19 cellular contexts compared by ENCODE assay signal in the genomic region with DNA sequence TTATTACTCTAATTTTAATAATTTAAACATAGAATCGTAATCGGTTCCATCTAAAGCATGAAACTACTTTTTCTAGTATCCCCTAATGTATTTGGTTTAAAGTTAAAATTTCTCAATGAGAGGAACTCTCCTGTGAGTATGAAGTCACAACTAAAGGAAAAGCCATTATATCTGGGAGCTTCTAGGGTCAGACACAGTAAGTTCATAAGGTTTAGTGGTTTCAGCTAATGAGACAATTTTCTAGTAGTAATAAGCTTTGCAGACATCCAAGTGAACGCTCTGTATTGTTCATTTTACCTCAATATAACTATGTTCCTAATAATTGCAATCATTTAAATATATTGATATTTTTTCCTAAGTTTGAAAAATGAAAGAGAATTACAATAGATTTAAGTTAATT.
A peak's percentile ranks its signal among the peaks of the same experiment; 100 is the strongest.
DNase-seq lines count a peak whose midpoint lies in the region; ATAC-seq, FAIRE-seq and TF ChIP-seq lines count a peak whose summit lies in the region.
"Had no signal": no experiment of that assay in that cellular context is flagged by ENCODE, and none has a peak within 500 bp of the region (broad histone marks: within the 10 kb centered on the region; RNA-seq: fewer than 3 reads in every experiment).

No MANE protein-coding gene starts in this region.

- no peaks in the 10 kb centered on the region for H4K20me1 ChIP-seq in Karpas-422 (ENCODE audit: insufficient read depth, low read depth, low read length)
- H4K20me1 ChIP-seq in mammary epithelial cell (ENCODE audit: insufficient read depth, low read length), result no peaks in the 10 kb centered on the region

- no peak for DNase-seq in Karpas-422
- DNase-seq in RWPE2 (ENCODE audit: low spot score), result no peak
- no peak for DNase-seq in mammary epithelial cell
- DNase-seq in cortex of kidney (lab: John Stamatoyannopoulos, UW), result no peak
- no peak for DNase-seq in NCI-H2227 (lab: John Stamatoyannopoulos, UW; ENCODE audit: unreplicated experiment)
- DNase-seq in small intestine, result no peak
- DNase-seq: CD4-positive, CD25-positive, alpha-beta regulatory T cell; DMS79; NCI-H1436; NCI-H2081; NCI-H526 treated with DMSO at 0.1 percent for 48 hours; NK-92 treated with Interleukin-12 subunit alpha and Interleukin-12 subunit beta, amount 100 ng/mL, for 24 hours; Peyer's patch; SIG-M5 had no signal

- dilution Hi-C loops in mammary epithelial cell (cut with HindIII; ENCODE audit: low sequenced_read_pairs), result no loop called here

- no TSS peak for BruUV-seq in mammary epithelial cell (replicated peaks; lab: Mats Ljungman, UMichigan)

- H3K27me3 ChIP-seq in ACC112 (ENCODE audit: insufficient read depth, low read length) (no peaks in the 10 kb centered on the region), Karpas-422 (ENCODE audit: low read length) (no peaks in the 10 kb centered on the region), RWPE2 (ENCODE audit: insufficient read depth, poor library complexity, severe bottlenecking) (no peaks in the 10 kb centered on the region), mammary epithelial cell (ENCODE audit: insufficient read depth, low read length) (no peaks in the 10 kb centered on the region), small intestine (ENCODE audit: control insufficient read depth in 2 of 2, insufficient read depth in 2 of 2, low read length in 2 of 2) (no peaks in the 10 kb centered on the region)
- H3K27me3 ChIP-seq: Peyer's patch had no signal

- H3K4me3 ChIP-seq in ACC112 (ENCODE audit: low read depth, low read length) (peak overlapping the region; percentile 82), Karpas-422 (ENCODE audit: low read length) (no peak overlapping the region), RWPE2 (ENCODE audit: severe bottlenecking) (peak overlapping the region; percentile 35), mammary epithelial cell (replicated peaks in 1 of 3; ENCODE audit: insufficient read depth in 1 of 3, low read depth in 2 of 3, low read length in 3 of 3) (peak overlapping the region in 2 of 3 experiments; percentile 53 to 84), small intestine (ENCODE audit: low read depth in 1 of 2, low read length in 2 of 2) (no peak overlapping the region)
- H3K4me3 ChIP-seq: K562, Peyer's patch had no signal

- no peak overlapping the region for H3K9ac ChIP-seq in Karpas-422 (ENCODE audit: low read length)
- H3K9ac ChIP-seq in mammary epithelial cell (ENCODE audit: insufficient read depth, low read length), result no peak overlapping the region

- H3K36me3 ChIP-seq in ACC112 (ENCODE audit: insufficient read depth, low read length), result no peaks in the 10 kb centered on the region
- H3K36me3 ChIP-seq in Karpas-422 (ENCODE audit: insufficient read depth, low read length), result no peaks in the 10 kb centered on the region
- no peaks in the 10 kb centered on the region for H3K36me3 ChIP-seq in RWPE2 (ENCODE audit: low read depth)
- H3K36me3 ChIP-seq in mammary epithelial cell (ENCODE audit: insufficient read depth, low read length), result no peaks in the 10 kb centered on the region
- no peaks in the 10 kb centered on the region for H3K36me3 ChIP-seq in small intestine (ENCODE audit: control insufficient read depth in 2 of 2, insufficient read depth in 2 of 2, low read length in 2 of 2)
- H3K36me3 ChIP-seq: Peyer's patch had no signal

- H3K9me3 ChIP-seq in Karpas-422 (ENCODE audit: low read length) (no peaks in the 10 kb centered on the region; the same call in 1 of the 2 replicates), RWPE2 (ENCODE audit: severe bottlenecking) (no peaks in the 10 kb centered on the region), mammary epithelial cell (replicated peaks; ENCODE audit: insufficient read depth, low read length) (no peaks in the 10 kb centered on the region), small intestine (ENCODE audit: control insufficient read depth, low read depth) (no peaks in the 10 kb centered on the region)

- CTCF ChIA-PET in mammary epithelial cell (lab: Charles Lee; ENCODE audit: low non-redundant PET), result no interaction called here

- H3K4me1 ChIP-seq in ACC112 (ENCODE audit: control insufficient read depth, insufficient read depth, low read length, unreplicated experiment) (no peaks in the 10 kb centered on the region), Karpas-422 (ENCODE audit: low read length) (peaks cover 4% of the 10 kb centered on the region; the same call in 1 of the 2 replicates), RWPE2 (ENCODE audit: insufficient read depth, poor library complexity, severe bottlenecking) (peaks cover 11% of the 10 kb centered on the region), mammary epithelial cell (ENCODE audit: insufficient read depth, low read length) (no peaks in the 10 kb centered on the region), small intestine (ENCODE audit: control insufficient read depth in 2 of 2, insufficient read depth in 1 of 2, low read depth in 1 of 2, low read length in 1 of 2) (no peaks in the 10 kb centered on the region)
- H3K4me1 ChIP-seq: Peyer's patch had no signal

- H3K79me2 ChIP-seq in ACC112 (ENCODE audit: control insufficient read depth, insufficient read depth, low read length, unreplicated experiment) (no peaks in the 10 kb centered on the region), Karpas-422 (ENCODE audit: low read length) (no peaks in the 10 kb centered on the region), mammary epithelial cell (ENCODE audit: insufficient read depth, low read length) (no peaks in the 10 kb centered on the region)

- intact Hi-C loops in mammary epithelial cell (cut with micrococcal nuclease), result no loop called here

- H3K27ac ChIP-seq in ACC112 (ENCODE audit: low read depth, low read length), result peak overlapping the region; percentile 25
- no peak overlapping the region for H3K27ac ChIP-seq in Karpas-422 (ENCODE audit: low read length)
- H3K27ac ChIP-seq in RWPE2 (ENCODE audit: poor library complexity, severe bottlenecking), result peak overlapping the region; percentile 48
- no peak overlapping the region for H3K27ac ChIP-seq in mammary epithelial cell (ENCODE audit: insufficient read depth, low read depth, low read length)
- H3K27ac ChIP-seq in small intestine (ENCODE audit: low read depth in 1 of 2, low read length in 1 of 2), result no peak overlapping the region
- H3K27ac ChIP-seq: Peyer's patch had no signal

- ATAC-seq in RWPE2 (ENCODE audit: low read depth) (peak; percentile 65), GM19328 (IDR thresholded peaks at IDR 0.05; ENCODE audit: unreplicated experiment) (no peak)
- ATAC-seq: HCT116, K562 had no signal

- in situ Hi-C loops in mammary epithelial cell (cut with MboI; ENCODE audit: low sequenced_read_pairs in 2 of 2), result no loop called here

- WGBS in mammary epithelial cell (ENCODE audit: low coverage, missing lambda C conversion rate), result 100% methylated on average over 3 of the region's 3 CpGs
- WGBS in small intestine, 3 donors, result 68 to 82% (median 81%) methylated on average over 3 of the region's 3 CpGs

- no peak for TF ChIP-seq CTCF in RWPE2 (IDR thresholded peaks at IDR 0.05; ENCODE audit: poor library complexity, severe bottlenecking)
- TF ChIP-seq CTCF in mammary epithelial cell (conservative IDR thresholded peaks at IDR 0.05 in 1 of 2, IDR thresholded peaks at IDR 0.05 in 1 of 2; ENCODE audit: extremely low read depth in 1 of 2, insufficient read depth in 1 of 2, low read depth in 1 of 2, low read length in 2 of 2), result no peak

- H2AFZ ChIP-seq in ACC112 (ENCODE audit: low read length, unreplicated experiment) (peak overlapping the region; percentile 60), Karpas-422 (ENCODE audit: low read length) (peak overlapping the region; percentile 91; the same call in 1 of the 2 replicates), mammary epithelial cell (ENCODE audit: low read depth, low read length) (peak overlapping the region; percentile 39)

- FAIRE-seq in small intestine (lab: Jason Lieb, UNC), result no peak
- FAIRE-seq: GM12891, K562 had no signal

- H3K4me2 ChIP-seq in Karpas-422 (ENCODE audit: low read depth, low read length, poor library complexity, severe bottlenecking) (peak overlapping the region; percentile 32), mammary epithelial cell (ENCODE audit: insufficient read depth, low read depth, low read length) (peak overlapping the region; percentile 78)

- H3K9me2 ChIP-seq in Karpas-422 (replicated peaks; ENCODE audit: insufficient read depth, low read length), result no peaks in the 10 kb centered on the region

Comparison
In these comparisons a context has a peak if more than half of its experiments do, and no peak if none do; other contexts are left out.
1. H2AFZ ChIP-seq: peak in every context shown above with its lines; median percentile 91 in Karpas-422; 60 in ACC112; 39 in mammary epithelial cell.
2. H3K27ac ChIP-seq: peak in ACC112 (single experiment) and RWPE2 (single experiment); none in Karpas-422 (single experiment), mammary epithelial cell (single experiment) and small intestine (0 of 2).
3. H3K4me3 ChIP-seq: peak in ACC112 (single experiment), RWPE2 (single experiment) and mammary epithelial cell (2 of 3); none in Karpas-422 (single experiment) and small intestine (0 of 2).